Comparison of ENCODE assay signal across 18 cellular contexts in genomic region chr2:152432765-152433164, GRCh38.
DNase-seq lines count a peak whose midpoint lies in the region; ATAC-seq and TF ChIP-seq lines count a peak whose summit lies in the region.
"Had no signal": no experiment of that assay in that cellular context is flagged by ENCODE, and none has a peak within 500 bp of the region (broad histone marks: within the 10 kb centered on the region; RNA-seq: fewer than 3 reads in every experiment).

No MANE protein-coding gene starts in this region.

- no peak overlapping the region for H2AFZ ChIP-seq in osteoblast (ENCODE audit: low read length)

- no peak for TF ChIP-seq CTCF in right atrium auricular region (IDR thresholded peaks at IDR 0.05)
- no peak for TF ChIP-seq CTCF in osteoblast (IDR thresholded peaks at IDR 0.05; ENCODE audit: extremely low read depth, low read depth, low read length)

- no peaks in the 10 kb centered on the region for H3K36me3 ChIP-seq in right atrium auricular region
- H3K36me3 ChIP-seq in osteoblast (ENCODE audit: insufficient read depth, low read length), result no peaks in the 10 kb centered on the region

- peaks cover 78% of the 10 kb centered on the region for H3K79me2 ChIP-seq in osteoblast (ENCODE audit: insufficient read depth, low read length)

- peaks cover 3% of the 10 kb centered on the region for H3K27me3 Mint-ChIP-seq in activated T-cell treated with anti-CD3 and anti-CD28 coated beads, Interleukin-2, amount 50 U/mL, for 4 hours (ENCODE audit: low read depth)
- H3K27me3 Mint-ChIP-seq: IgD-negative memory B cell had no signal

- no peaks in the 10 kb centered on the region for H3K27me3 ChIP-seq in right atrium auricular region
- H3K27me3 ChIP-seq in osteoblast (ENCODE audit: insufficient read depth, low read length), result no peaks in the 10 kb centered on the region

- no peaks in the 10 kb centered on the region for H3K36me3 Mint-ChIP-seq in activated T-cell treated with anti-CD3 and anti-CD28 coated beads, Interleukin-2, amount 50 U/mL, for 4 hours (ENCODE audit: insufficient read depth)
- H3K36me3 Mint-ChIP-seq: CD8-positive, alpha-beta T cell; IgD-negative memory B cell had no signal

- H3K4me3 ChIP-seq in right atrium auricular region, result no peak overlapping the region
- no peak overlapping the region for H3K4me3 ChIP-seq in osteoblast (ENCODE audit: insufficient read depth, low read length)

- H3K4me3 Mint-ChIP-seq in activated T-cell treated with anti-CD3 and anti-CD28 coated beads, Interleukin-2, amount 50 U/mL, for 4 hours, result no peak overlapping the region
- H3K4me3 Mint-ChIP-seq: CD8-positive, alpha-beta T cell; IgD-negative memory B cell had no signal

- no peaks in the 10 kb centered on the region for H3K9me3 Mint-ChIP-seq in activated T-cell treated with anti-CD3 and anti-CD28 coated beads, Interleukin-2, amount 50 U/mL, for 4 hours
- H3K9me3 Mint-ChIP-seq: CD8-positive, alpha-beta T cell; IgD-negative memory B cell had no signal

- no peaks in the 10 kb centered on the region for H4K20me1 ChIP-seq in osteoblast (ENCODE audit: insufficient read depth, low read length)

- H3K27ac ChIP-seq in right atrium auricular region, result peak overlapping the region; percentile 15 to 18
- H3K27ac ChIP-seq in epithelial cell of prostate, result peak overlapping the region; percentile 91
- H3K27ac ChIP-seq in osteoblast (ENCODE audit: low read depth, low read length), result peak overlapping the region; percentile 38

- H3K9me3 ChIP-seq in right atrium auricular region (no peaks in the 10 kb centered on the region), osteoblast (ENCODE audit: low read depth, low read length) (no peaks in the 10 kb centered on the region)

- intact Hi-C loops in left ventricle myocardium superior (cut with micrococcal nuclease), result no loop called here
- intact Hi-C loops in posterior vena cava (cut with DNase I), result no loop called here
- intact Hi-C loops in sciatic nerve (cut with DNase I), result no loop called here

- H3K4me1 ChIP-seq in right atrium auricular region (peaks cover 0 to 16% of the 10 kb centered on the region in 2 donors), osteoblast (ENCODE audit: insufficient read depth, low read length) (peaks cover 16% of the 10 kb centered on the region)

- no peak for DNase-seq in right atrium auricular region (ENCODE audit: low spot score)
- DNase-seq in left ventricle myocardium superior, result no peak
- DNase-seq in epithelial cell of prostate (ENCODE audit: low read depth, low spot score), result no peak
- no peak for DNase-seq in osteoblast (ENCODE audit: insufficient read length, low spot score, missing footprints)
- DNase-seq in posterior vena cava (ENCODE audit: low spot score), result no peak
- DNase-seq in sciatic nerve (ENCODE audit: low spot score), result no peak
- DNase-seq in activated T-cell treated with anti-CD3 and anti-CD28 coated beads, Interleukin-2, amount 50 U/mL, for 4 hours, result no peak
- DNase-seq: activated CD4-positive, alpha-beta T cell treated with anti-CD3 and anti-CD28 coated beads, Interleukin-2, amount 50 U/mL, for 48 hours; activated naive CD4-positive, alpha-beta T cell treated with anti-CD3 and anti-CD28 coated beads, Interleukin-2, amount 50 U/mL, for 16 hours; CD8-positive, alpha-beta T cell; foreskin melanocyte; MM.1S; NCI-H187; RPMI8226; stimulated activated CD8-positive, alpha-beta memory T cell treated with anti-CD3 and anti-CD28 coated beads, Interleukin-4, amount 100 ng/mL, for 48 hours; T-helper 1 cell had no signal

- H3K4me2 ChIP-seq in osteoblast (ENCODE audit: insufficient read depth, low read length), result peak overlapping the region; percentile 67

- no peaks in the 10 kb centered on the region for H3K4me1 Mint-ChIP-seq in activated T-cell treated with anti-CD3 and anti-CD28 coated beads, Interleukin-2, amount 50 U/mL, for 4 hours (ENCODE audit: low read depth)

- ATAC-seq in left ventricle myocardium superior (no peak), GM19395 (IDR thresholded peaks at IDR 0.05; ENCODE audit: unreplicated experiment) (no peak), sciatic nerve (no peak)
- ATAC-seq in activated T-cell treated with anti-CD3 and anti-CD28 coated beads, Interleukin-2, amount 50 U/mL, for 4 hours, result no peak
- ATAC-seq: CD8-positive, alpha-beta T cell had no signal

Comparison
In these comparisons a context has a peak if more than half of its experiments do, and no peak if none do; other contexts are left out.
1. H3K27ac ChIP-seq: peak in every context shown above with its lines; median percentile 91 in epithelial cell of prostate; 38 in osteoblast; 16 in right atrium auricular region.